Comparison of ENCODE assay signal across 18 cellular contexts in genomic region chr20:46827718-46828458, GRCh38.
A peak's percentile ranks its signal among the peaks of the same experiment; 100 is the strongest.
DNase-seq lines count a peak whose midpoint lies in the region; ATAC-seq, FAIRE-seq and TF ChIP-seq lines count a peak whose summit lies in the region.
"Had no signal": no experiment of that assay in that cellular context is flagged by ENCODE, and none has a peak within 500 bp of the region (broad histone marks: within the 10 kb centered on the region; RNA-seq: fewer than 3 reads in every experiment).

No MANE protein-coding gene starts in this region.

- ATAC-seq in GM23338 (no peak), HG03442 (IDR thresholded peaks at IDR 0.05; ENCODE audit: unreplicated experiment) (no peak)
- ATAC-seq: CD8-positive, alpha-beta T cell had no signal

- H3K9me3 ChIP-seq in astrocyte (ENCODE audit: insufficient read depth, low read depth, low read length) (no peaks in the 10 kb centered on the region), prostate gland (no peaks in the 10 kb centered on the region)

- no peaks in the 10 kb centered on the region for H3K36me3 Mint-ChIP-seq in GM23338 (ENCODE audit: low read depth)
- no peaks in the 10 kb centered on the region for H3K36me3 Mint-ChIP-seq in astrocyte (ENCODE audit: low read depth, unreplicated experiment)
- no peaks in the 10 kb centered on the region for H3K36me3 Mint-ChIP-seq in osteocyte (ENCODE audit: unreplicated experiment)
- H3K36me3 Mint-ChIP-seq: CD8-positive, alpha-beta T cell had no signal

- no peak for TF ChIP-seq POLR2A in prostate gland (IDR thresholded peaks at IDR 0.05)

- intact Hi-C loops in prostate gland (cut with DNase I) = no loop called here

- no peaks in the 10 kb centered on the region for H3F3A ChIP-seq in GM23338 (replicated peaks; ENCODE audit: low read depth)

- no peak for TF ChIP-seq CTCF in GM23338 (conservative IDR thresholded peaks at IDR 0.05; ENCODE audit: low read depth in 2 of 2)
- no peak for TF ChIP-seq CTCF in astrocyte (IDR thresholded peaks at IDR 0.05; ENCODE audit: insufficient read depth, low read depth, low read length)
- TF ChIP-seq CTCF in osteocyte (IDR thresholded peaks at IDR 0.05) = no peak
- no peak for TF ChIP-seq CTCF in prostate gland (IDR thresholded peaks at IDR 0.05)

- H3K79me2 ChIP-seq in GM23338 (replicated peaks; ENCODE audit: insufficient read depth) (no peaks in the 10 kb centered on the region), astrocyte (ENCODE audit: insufficient read depth, low read length) (no peaks in the 10 kb centered on the region)

- no peaks in the 10 kb centered on the region for H3K9me2 ChIP-seq in GM23338 (ENCODE audit: insufficient read depth)

- no peak overlapping the region for H3K27ac Mint-ChIP-seq in GM23338
- H3K27ac Mint-ChIP-seq in astrocyte (ENCODE audit: unreplicated experiment) = no peak overlapping the region
- no peak overlapping the region for H3K27ac Mint-ChIP-seq in osteocyte (ENCODE audit: unreplicated experiment)
- H3K27ac Mint-ChIP-seq: CD8-positive, alpha-beta T cell had no signal

- H2AFZ ChIP-seq in GM23338 (0 out of 2 replicates have a peak overlapping the region, but pooled peaks have one; percentile 7), astrocyte (ENCODE audit: low read depth, low read length) (no peak overlapping the region)

- H3K27ac ChIP-seq in GM23338 (ENCODE audit: low read depth) (no peak overlapping the region), astrocyte (ENCODE audit: low read depth, low read length) (peak overlapping the region; percentile 50), prostate gland (no peak overlapping the region)
- H3K27ac ChIP-seq: BLaER1 treated with 17β-estradiol and CSF1 and Interleukin-3, amounts not matched to agents 10 nM and 100 nM had no signal

- H3K36me3 ChIP-seq in GM23338 (ENCODE audit: insufficient read depth) (no peaks in the 10 kb centered on the region), astrocyte (ENCODE audit: insufficient read depth, low read length) (no peaks in the 10 kb centered on the region), prostate gland (no peaks in the 10 kb centered on the region)
- H3K36me3 ChIP-seq: BLaER1 treated with 17β-estradiol and CSF1 and Interleukin-3, amounts not matched to agents 10 nM and 100 nM had no signal

- H3K27me3 Mint-ChIP-seq in GM23338 (ENCODE audit: insufficient read depth, low read depth, poor library complexity) (no peaks in the 10 kb centered on the region), astrocyte (ENCODE audit: low read depth, unreplicated experiment) (peaks cover 2% of the 10 kb centered on the region), osteocyte (ENCODE audit: unreplicated experiment) (peaks cover 2% of the 10 kb centered on the region)

- H3K27me3 ChIP-seq in GM23338 (ENCODE audit: insufficient read depth) (no peaks in the 10 kb centered on the region), astrocyte (ENCODE audit: insufficient read depth, low read length) (no peaks in the 10 kb centered on the region), prostate gland (replicated peaks; ENCODE audit: insufficient read depth) (no peaks in the 10 kb centered on the region)
- H3K27me3 ChIP-seq: BLaER1 treated with 17β-estradiol and CSF1 and Interleukin-3, amounts not matched to agents 10 nM and 100 nM had no signal

- H3K4me1 ChIP-seq in GM23338 (ENCODE audit: insufficient read depth) (no peaks in the 10 kb centered on the region), astrocyte (ENCODE audit: insufficient read depth, low read length) (peaks cover 15% of the 10 kb centered on the region), prostate gland (replicated peaks) (no peaks in the 10 kb centered on the region)
- H3K4me1 ChIP-seq: BLaER1 treated with 17β-estradiol and CSF1 and Interleukin-3, amounts not matched to agents 10 nM and 100 nM had no signal

- WGBS in prostate gland = 67% methylated on average over 10 of the region's 10 CpGs

- H3K4me1 Mint-ChIP-seq in GM23338 (no peaks in the 10 kb centered on the region), astrocyte (ENCODE audit: low read depth, unreplicated experiment) (peaks cover 5% of the 10 kb centered on the region), osteocyte (ENCODE audit: unreplicated experiment) (peaks cover 13% of the 10 kb centered on the region)

- H3K9me3 Mint-ChIP-seq in GM23338 (peaks cover 13% of the 10 kb centered on the region; the same call in 2 of the 3 replicates), astrocyte (ENCODE audit: unreplicated experiment) (peaks cover 10% of the 10 kb centered on the region), osteocyte (ENCODE audit: unreplicated experiment) (peaks cover 11% of the 10 kb centered on the region)

- H3K4me3 ChIP-seq in GM23338 (no peak overlapping the region), astrocyte (ENCODE audit: insufficient read depth, low read depth, low read length) (no peak overlapping the region), prostate gland (no peak overlapping the region)
- H3K4me3 ChIP-seq: BLaER1 treated with 17β-estradiol and CSF1 and Interleukin-3, amounts not matched to agents 10 nM and 100 nM had no signal

- H4K20me1 ChIP-seq in GM23338 (replicated peaks; ENCODE audit: insufficient read depth) (no peaks in the 10 kb centered on the region), astrocyte (ENCODE audit: insufficient read depth, low read length) (no peaks in the 10 kb centered on the region)
- H4K20me1 ChIP-seq: BLaER1 treated with 17β-estradiol and CSF1 and Interleukin-3, amounts not matched to agents 10 nM and 100 nM had no signal

- peak; percentile 20 for FAIRE-seq in astrocyte (lab: Jason Lieb, UNC)

- no peak for DNase-seq in GM23338 (ENCODE audit: low spot score)
- peak; percentile 59 for DNase-seq in NCI-H146 (lab: John Stamatoyannopoulos, UW)
- DNase-seq in astrocyte (ENCODE audit: low read depth) = peak; percentile 16
- peak; percentile 63 for DNase-seq in osteocyte (ENCODE audit: extremely low spot score, unreplicated experiment)
- DNase-seq in stimulated activated CD4-positive, alpha-beta T cell treated with anti-CD3 and anti-CD28 coated beads, Interleukin-4, amount 100 ng/mL, for 1 hour = no peak
- DNase-seq in NCI-H2107 treated with DMSO at 0.1 percent for 48 hours (lab: John Stamatoyannopoulos, UW; ENCODE audit: unreplicated experiment) = no peak
- no peak for DNase-seq in prostate gland (ENCODE audit: low spot score)
- DNase-seq: Calu3; CD8-positive, alpha-beta T cell; H7; NCI-H1105 treated with DMSO at 0.1 percent for 48 hours; NCI-H187; NCI-H526; RPMI8226; SIG-M5; T-helper 1 cell had no signal

- H3K4me3 Mint-ChIP-seq in GM23338 = no peak overlapping the region
- H3K4me3 Mint-ChIP-seq in astrocyte (ENCODE audit: unreplicated experiment) = no peak overlapping the region
- no peak overlapping the region for H3K4me3 Mint-ChIP-seq in osteocyte (ENCODE audit: unreplicated experiment)
- H3K4me3 Mint-ChIP-seq: CD8-positive, alpha-beta T cell had no signal

- H3K9ac ChIP-seq in astrocyte (ENCODE audit: low read length) = no peak overlapping the region
- H3K9ac ChIP-seq: BLaER1 treated with 17β-estradiol and CSF1 and Interleukin-3, amounts not matched to agents 10 nM and 100 nM had no signal

- H3K4me2 ChIP-seq in GM23338 (no peak overlapping the region), astrocyte (ENCODE audit: low read length) (peak overlapping the region; percentile 13)
- H3K4me2 ChIP-seq: BLaER1 treated with 17β-estradiol and CSF1 and Interleukin-3, amounts not matched to agents 10 nM and 100 nM had no signal

TF ChIP-seq in GM23338, 12 proteins besides CTCF, POLR2A, EP300 and RAD21 (continues in another document):
- TF ChIP-seq EZH2 (IDR thresholded peaks at IDR 0.05; ENCODE audit: low read depth, unreplicated experiment) (no peak), POLR2AphosphoS5 (IDR thresholded peaks at IDR 0.05; ENCODE audit: low read depth) (no peak), ETS1 (IDR thresholded peaks at IDR 0.05) (no peak), NANOG (IDR thresholded peaks at IDR 0.05; ENCODE audit: borderline replicate concordance) (no peak), STAT1 (IDR thresholded peaks at IDR 0.05; ENCODE audit: unreplicated experiment) (no peak), ZNF331 (CRISPR knock-in tag; IDR thresholded peaks at IDR 0.05; ENCODE audit: low read depth) (no peak), CREB1 (CRISPR knock-in tag; IDR thresholded peaks at IDR 0.05; ENCODE audit: low read depth) (no peak), REST (IDR thresholded peaks at IDR 0.05; ENCODE audit: unreplicated experiment) (no peak)

Comparison
In these comparisons a context has a peak if more than half of its experiments do, and no peak if none do; other contexts are left out.
1. DNase-seq: peak in NCI-H146 (single experiment), astrocyte (single experiment) and osteocyte (single experiment); none in GM23338 (single experiment), stimulated activated CD4-positive, alpha-beta T cell treated with anti-CD3 and anti-CD28 coated beads, Interleukin-4, amount 100 ng/mL, for 1 hour (single experiment), NCI-H2107 treated with DMSO at 0.1 percent for 48 hours (single experiment) and prostate gland (single experiment).